Comparison of ENCODE assay signal across 33 cellular contexts in genomic region chr1:4723106-4723505, GRCh38.
DNase-seq lines count a peak whose midpoint lies in the region; ATAC-seq and TF ChIP-seq lines count a peak whose summit lies in the region.
"Had no signal": no experiment of that assay in that cellular context is flagged by ENCODE, and none has a peak within 500 bp of the region (broad histone marks: within the 10 kb centered on the region; RNA-seq: fewer than 3 reads in every experiment).

No MANE protein-coding gene starts in this region.

- H3K27me3 ChIP-seq in neuronal stem cell (ENCODE audit: control insufficient read depth in 3 of 3, insufficient read depth in 3 of 3, low read depth in 1 of 3, low read length in 3 of 3) (no peaks in the 10 kb centered on the region), adrenal gland (no peaks in the 10 kb centered on the region)
- H3K27me3 ChIP-seq: BE2C, BLaER1 had no signal

- no peak overlapping the region for H3K9ac ChIP-seq in neuronal stem cell (ENCODE audit: low read depth, low read length, poor library complexity)
- H3K9ac ChIP-seq: BLaER1; BLaER1 treated with 17β-estradiol and CSF1 and Interleukin-3, amounts not matched to agents 10 nM and 100 nM had no signal

- H3K4me1 ChIP-seq in neuronal stem cell (ENCODE audit: control insufficient read depth in 2 of 2, insufficient read depth in 1 of 2, low read depth in 1 of 2, low read length in 2 of 2), result peaks cover 0 to 2% of the 10 kb centered on the region in 2 donors
- H3K4me1 ChIP-seq in adrenal gland (replicated peaks in 1 of 2), result no peaks in the 10 kb centered on the region
- H3K4me1 ChIP-seq: A549, BE2C, Caco-2 had no signal

- no peaks in the 10 kb centered on the region for H3K9me3 Mint-ChIP-seq in activated naive CD4-positive, alpha-beta T cell treated with anti-CD3 and anti-CD28 coated beads, Interleukin-2, amount 50 U/mL, for 24 hours
- H3K9me3 Mint-ChIP-seq in neural crest cell, result no peaks in the 10 kb centered on the region
- H3K9me3 Mint-ChIP-seq: CD14-positive monocyte; CD4-positive, alpha-beta T cell; CD4-positive, CD25-positive, alpha-beta regulatory T cell; CD8-positive, alpha-beta memory T cell; CD8-positive, alpha-beta T cell had no signal

- H2BK12ac ChIP-seq in neuronal stem cell (ENCODE audit: low read length), result no peak overlapping the region

- no peak overlapping the region for H3K4me3 ChIP-seq in neuronal stem cell (ENCODE audit: low read length in 2 of 2)
- H3K4me3 ChIP-seq in adrenal gland, result no peak overlapping the region
- H3K4me3 ChIP-seq: A549; BLaER1; BLaER1 treated with 17β-estradiol and CSF1 and Interleukin-3, amounts not matched to agents 10 nM and 100 nM had no signal

- no peak overlapping the region for H3K4me2 ChIP-seq in neuronal stem cell (ENCODE audit: insufficient read depth, low read length, poor library complexity, severe bottlenecking)
- H3K4me2 ChIP-seq: A549; BLaER1; BLaER1 treated with 17β-estradiol and CSF1 and Interleukin-3, amounts not matched to agents 10 nM and 100 nM had no signal

- DNase-seq in activated naive CD4-positive, alpha-beta T cell treated with anti-CD3 and anti-CD28 coated beads, Interleukin-2, amount 50 U/mL, for 16 hours, result no peak
- DNase-seq in neural crest cell (ENCODE audit: low read depth, low spot score), result no peak
- DNase-seq in neuronal stem cell (ENCODE audit: low spot score), result no peak
- DNase-seq in adrenal gland, result no peak
- no peak for DNase-seq in stimulated activated naive CD8-positive, alpha-beta T cell treated with anti-CD3 and anti-CD28 coated beads, Interleukin-15, Interleukin-2, amounts not matched to agents 100 U/mL and 50 U/mL, for 24 hours
- DNase-seq: 8988T; ACHN; AML-193; BE2C; C1 segment of cervical spinal cord; Caco-2; Calu3; CD4-positive, alpha-beta memory T cell; CD4-positive, alpha-beta T cell; CD4-positive, CD25-positive, alpha-beta regulatory T cell; CD8-positive, alpha-beta memory T cell; COR-L47; DMS 273 treated with DMSO at 0.1 percent for 48 hours; DMS153; DMS53; DMS79; DMS79 treated with DMSO at 0.1 percent for 48 hours; DND-41; EL had no signal

- H3K79me1 ChIP-seq in neuronal stem cell (ENCODE audit: low read depth, low read length), result no peaks in the 10 kb centered on the region

- TF ChIP-seq POLR2A in adrenal gland (IDR thresholded peaks at IDR 0.05), result no peak

- H3K23ac ChIP-seq in neuronal stem cell (ENCODE audit: low read depth, low read length, poor library complexity), result no peak overlapping the region

- no peak overlapping the region for H2BK5ac ChIP-seq in neuronal stem cell (ENCODE audit: low read length)

- TF ChIP-seq CTCF in neural crest cell (conservative IDR thresholded peaks at IDR 0.05), result no peak
- no peak for TF ChIP-seq CTCF in adrenal gland (IDR thresholded peaks at IDR 0.05)

- no peak overlapping the region for H4K8ac ChIP-seq in neuronal stem cell (ENCODE audit: low read depth, low read length)

- no peaks in the 10 kb centered on the region for H3K27me3 Mint-ChIP-seq in activated naive CD4-positive, alpha-beta T cell treated with anti-CD3 and anti-CD28 coated beads, Interleukin-2, amount 50 U/mL, for 24 hours
- no peaks in the 10 kb centered on the region for H3K27me3 Mint-ChIP-seq in neural crest cell (ENCODE audit: low read depth)
- H3K27me3 Mint-ChIP-seq: B cell; CD4-positive, alpha-beta T cell; CD4-positive, CD25-positive, alpha-beta regulatory T cell had no signal

- H3K36me3 ChIP-seq in neuronal stem cell (replicated peaks in 1 of 2; ENCODE audit: control insufficient read depth in 2 of 2, insufficient read depth in 2 of 2, low read length in 2 of 2), result no peaks in the 10 kb centered on the region
- no peaks in the 10 kb centered on the region for H3K36me3 ChIP-seq in adrenal gland (replicated peaks in 1 of 2)
- H3K36me3 ChIP-seq: BE2C; BLaER1; BLaER1 treated with 17β-estradiol and CSF1 and Interleukin-3, amounts not matched to agents 10 nM and 100 nM had no signal

- H3K27ac ChIP-seq in neuronal stem cell (replicated peaks; ENCODE audit: low read length) (no peak overlapping the region), adrenal gland (no peak overlapping the region)
- H3K27ac ChIP-seq: 22Rv1; A549; BLaER1; BLaER1 treated with 17β-estradiol and CSF1 and Interleukin-3, amounts not matched to agents 10 nM and 100 nM; C4-2B had no signal

- H3K9me3 ChIP-seq in neuronal stem cell (replicated peaks in 1 of 2; ENCODE audit: control insufficient read depth in 2 of 2, insufficient read depth in 1 of 2, low read depth in 1 of 2, low read length in 2 of 2), result no peaks in the 10 kb centered on the region
- H3K9me3 ChIP-seq in adrenal gland (replicated peaks in 1 of 3), result no peaks in the 10 kb centered on the region
- H3K9me3 ChIP-seq: A549; BE2C; BLaER1; BLaER1 treated with 17β-estradiol and CSF1 and Interleukin-3, amounts not matched to agents 10 nM and 100 nM; Caco-2 had no signal

- peak overlapping the region; percentile 62 for H2BK15ac ChIP-seq in neuronal stem cell (ENCODE audit: low read length)

- H3K36me3 Mint-ChIP-seq in activated naive CD4-positive, alpha-beta T cell treated with anti-CD3 and anti-CD28 coated beads, Interleukin-2, amount 50 U/mL, for 24 hours, result no peaks in the 10 kb centered on the region
- H3K36me3 Mint-ChIP-seq in neural crest cell (ENCODE audit: low read depth), result no peaks in the 10 kb centered on the region
- H3K36me3 Mint-ChIP-seq: CD14-positive monocyte; CD4-positive, alpha-beta memory T cell; CD4-positive, CD25-positive, alpha-beta regulatory T cell; CD8-positive, alpha-beta memory T cell; CD8-positive, alpha-beta T cell had no signal

- no peak overlapping the region for H2BK120ac ChIP-seq in neuronal stem cell (ENCODE audit: low read depth, low read length)

- peak overlapping the region; percentile 36 for H3K27ac Mint-ChIP-seq in activated naive CD4-positive, alpha-beta T cell treated with anti-CD3 and anti-CD28 coated beads, Interleukin-2, amount 50 U/mL, for 24 hours
- H3K27ac Mint-ChIP-seq in neural crest cell (ENCODE audit: unreplicated experiment), result peak overlapping the region; percentile 81
- H3K27ac Mint-ChIP-seq: B cell; CD4-positive, alpha-beta T cell; CD4-positive, CD25-positive, alpha-beta regulatory T cell; CD8-positive, alpha-beta T cell had no signal

- intact Hi-C loops in adrenal gland (cut with DNase I), result no loop called here

- no peak overlapping the region for H3K4me3 Mint-ChIP-seq in activated naive CD4-positive, alpha-beta T cell treated with anti-CD3 and anti-CD28 coated beads, Interleukin-2, amount 50 U/mL, for 24 hours
- H3K4me3 Mint-ChIP-seq in neural crest cell, result no peak overlapping the region
- H3K4me3 Mint-ChIP-seq: B cell; CD14-positive monocyte; CD4-positive, alpha-beta memory T cell; CD4-positive, alpha-beta T cell; CD4-positive, CD25-positive, alpha-beta regulatory T cell; CD8-positive, alpha-beta memory T cell; CD8-positive, alpha-beta T cell had no signal

- no peak overlapping the region for H2AFZ ChIP-seq in neuronal stem cell (ENCODE audit: low read length)

- H4K91ac ChIP-seq in neuronal stem cell (ENCODE audit: low read depth, low read length, poor library complexity), result no peak overlapping the region

- no peak overlapping the region for H3K14ac ChIP-seq in neuronal stem cell (ENCODE audit: low read length)

- no peak overlapping the region for H3K4ac ChIP-seq in neuronal stem cell (ENCODE audit: low read length)

- no peak overlapping the region for H2AK5ac ChIP-seq in neuronal stem cell (ENCODE audit: low read depth, low read length)

- no peak overlapping the region for H3K18ac ChIP-seq in neuronal stem cell (ENCODE audit: low read length)

- no CpG with 5 or more reads among the region's 10 CpGs for WGBS in neuronal stem cell (ENCODE audit: extremely low coverage in 2 of 2, insufficient read length in 2 of 2, insufficient replicate concordance in 1 of 2), 2 donors
- 58 to 82% (median 69%) methylated on average over 8 to 10 of the region's 10 CpGs for WGBS in adrenal gland, 4 donors

- H3K4me1 Mint-ChIP-seq in activated naive CD4-positive, alpha-beta T cell treated with anti-CD3 and anti-CD28 coated beads, Interleukin-2, amount 50 U/mL, for 24 hours, result no peaks in the 10 kb centered on the region
- no peaks in the 10 kb centered on the region for H3K4me1 Mint-ChIP-seq in neural crest cell
- H3K4me1 Mint-ChIP-seq: B cell; CD4-positive, alpha-beta memory T cell; CD4-positive, CD25-positive, alpha-beta regulatory T cell; CD8-positive, alpha-beta memory T cell had no signal

- ATAC-seq in stimulated activated naive CD8-positive, alpha-beta T cell treated with anti-CD3 and anti-CD28 coated beads, Interleukin-15, Interleukin-2, amounts not matched to agents 100 U/mL and 50 U/mL, for 24 hours, result no peak
- ATAC-seq: A549; CD8-positive, alpha-beta T cell had no signal
